ENCODE assay signal across 32 cellular contexts in the genomic region with DNA sequence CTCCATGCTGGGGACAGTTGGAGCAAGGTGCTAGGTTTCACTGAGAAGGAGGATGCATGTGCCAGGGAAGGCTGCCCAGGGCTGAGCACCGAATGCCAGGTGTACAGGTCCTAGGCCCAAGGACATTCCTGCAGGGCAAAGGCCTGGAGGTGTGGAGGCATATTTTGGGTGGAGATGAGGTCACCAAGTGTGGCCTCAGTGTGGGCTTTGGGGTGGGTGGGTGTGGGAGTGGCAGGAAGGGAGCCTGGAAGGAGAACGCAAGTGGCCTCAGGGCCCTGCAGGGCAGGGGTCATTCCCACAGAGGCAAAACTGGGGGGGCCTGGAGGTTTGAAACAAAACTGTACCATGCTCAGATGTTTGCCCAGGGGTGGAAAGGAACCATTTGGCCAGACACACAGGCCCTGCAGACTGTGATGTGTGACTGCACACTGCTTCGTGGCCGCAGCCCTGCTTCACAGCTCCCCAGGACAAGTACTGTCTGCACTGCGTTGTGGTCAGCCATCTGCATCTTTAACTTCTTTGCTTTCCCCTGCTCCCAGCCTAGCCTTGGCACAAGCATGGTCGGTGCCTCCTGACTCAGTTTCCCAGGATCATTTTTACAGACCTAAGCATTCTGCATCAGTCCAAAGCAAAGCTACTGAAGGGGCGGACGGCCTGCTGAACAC. TPM values are rescaled to one million over a fixed set of nuclear protein-coding genes. Genes with fewer than 3 reads are reported as not detected.
"Had no signal": no experiment of that assay in that cellular context is flagged by ENCODE, and none has a peak within 500 bp of the region (broad histone marks: within the 10 kb centered on the region; RNA-seq: fewer than 3 reads in every experiment).

No MANE protein-coding gene starts in this region.

- ATAC-seq: activated CD4-positive, alpha-beta T cell treated with anti-CD3 and anti-CD28 coated beads for 36 hours; activated CD4-positive, CD25-positive, alpha-beta regulatory T cell treated with anti-CD3 and anti-CD28 coated beads, Interleukin-2, amount 50 U/mL, for 24 hours; activated CD8-positive, alpha-beta memory T cell treated with anti-CD3 and anti-CD28 coated beads, Interleukin-2, amount 10 ng/mL, durations not matched to agents 7 days and 5 days; PC-3; Right ventricle myocardium inferior; WTC11 had no signal

- H3K9me3 Mint-ChIP-seq: activated CD4-positive, alpha-beta memory T cell treated with anti-CD3 and anti-CD28 coated beads, Interleukin-2, amount 10 ng/mL, durations not matched to agents 7 days and 5 days; activated naive CD4-positive, alpha-beta T cell treated with anti-CD3 and anti-CD28 coated beads, Interleukin-2, amount 10 ng/mL, durations not matched to agents 7 days and 5 days; activated naive CD8-positive, alpha-beta T cell treated with anti-CD3 and anti-CD28 coated beads for 36 hours; central memory CD8-positive, alpha-beta T cell; T-helper 1 cell treated with Interleukin-12 subunit alpha and Interleukin-12 subunit beta and Interleukin-4 antibody, amounts not matched to agents 30 μg/mL and 1 μg/mL, for 36 hours; T-helper 2 cell treated with Interferon-gamma antibody and Interleukin-4, amounts not matched to agents 5 μg/mL and 100 μg/mL, for 36 hours; WTC11 had no signal

- H3K36me3 Mint-ChIP-seq: activated naive CD4-positive, alpha-beta T cell treated with anti-CD3 and anti-CD28 coated beads, Interleukin-2, amount 10 ng/mL, durations not matched to agents 7 days and 5 days; activated naive CD8-positive, alpha-beta T cell treated with anti-CD3 and anti-CD28 coated beads for 36 hours; WTC11 had no signal

- H3K4me3 ChIP-seq: cardiac muscle cell, Peyer's patch had no signal

- H3K27ac ChIP-seq: cardiac muscle cell, Peyer's patch had no signal

- FAIRE-seq: TTC549 had no signal

- H3K9me3 ChIP-seq: Peyer's patch had no signal

- H3K4me3 Mint-ChIP-seq: activated CD4-positive, alpha-beta memory T cell treated with anti-CD3 and anti-CD28 coated beads, Interleukin-2, amount 10 ng/mL, durations not matched to agents 7 days and 5 days; activated CD4-positive, alpha-beta T cell treated with anti-CD3 and anti-CD28 coated beads for 36 hours; activated CD8-positive, alpha-beta memory T cell treated with anti-CD3 and anti-CD28 coated beads, Interleukin-2, amount 10 ng/mL, durations not matched to agents 7 days and 5 days; activated naive CD4-positive, alpha-beta T cell treated with anti-CD3 and anti-CD28 coated beads, Interleukin-2, amount 10 ng/mL, durations not matched to agents 7 days and 5 days; activated naive CD8-positive, alpha-beta T cell treated with anti-CD3 and anti-CD28 coated beads for 36 hours; central memory CD8-positive, alpha-beta T cell; T-helper 1 cell treated with Interleukin-12 subunit alpha and Interleukin-12 subunit beta and Interleukin-4 antibody, amounts not matched to agents 30 μg/mL and 1 μg/mL, for 36 hours; T-helper 2 cell treated with Interferon-gamma antibody and Interleukin-4, amounts not matched to agents 5 μg/mL and 100 μg/mL, for 36 hours; WTC11 had no signal

- H3K4me1 Mint-ChIP-seq: activated CD4-positive, alpha-beta memory T cell treated with anti-CD3 and anti-CD28 coated beads, Interleukin-2, amount 10 ng/mL, durations not matched to agents 7 days and 5 days; activated CD4-positive, alpha-beta T cell treated with anti-CD3 and anti-CD28 coated beads for 36 hours; activated CD8-positive, alpha-beta memory T cell treated with anti-CD3 and anti-CD28 coated beads, Interleukin-2, amount 10 ng/mL, durations not matched to agents 7 days and 5 days; activated naive CD8-positive, alpha-beta T cell treated with anti-CD3 and anti-CD28 coated beads for 36 hours; central memory CD8-positive, alpha-beta T cell had no signal

- DNase-seq: activated CD4-positive, alpha-beta memory T cell treated with anti-CD3 and anti-CD28 coated beads, Interleukin-2, amount 10 ng/mL, durations not matched to agents 7 days and 5 days; activated CD4-positive, alpha-beta T cell treated with anti-CD3 and anti-CD28 coated beads for 36 hours; activated CD8-positive, alpha-beta memory T cell treated with anti-CD3 and anti-CD28 coated beads for 24 hours; activated CD8-positive, alpha-beta memory T cell treated with anti-CD3 and anti-CD28 coated beads, Interleukin-2, amount 10 ng/mL, durations not matched to agents 7 days and 5 days; activated CD8-positive, alpha-beta memory T cell treated with anti-CD3 and anti-CD28 coated beads, Interleukin-2, amount 50 U/mL, for 48 hours; activated effector memory CD4-positive, alpha-beta T cell treated with Interleukin-2 at 50 U/mL for 16 hours; activated naive CD4-positive, alpha-beta T cell treated with anti-CD3 and anti-CD28 coated beads, Interleukin-2, amount 10 ng/mL, durations not matched to agents 7 days and 5 days; activated naive CD8-positive, alpha-beta T cell treated with anti-CD3 and anti-CD28 coated beads for 36 hours; activated T-cell treated with anti-CD3 and anti-CD28 coated beads, Interleukin-2, amount 50 U/mL, for 48 hours; amniotic stem cell; aorta; Karpas-422; KBM-7; NCI-H1105; NCI-H1436; NCI-H1694; NCI-H2029; NCI-H510A; NCI-H526; NCI-H748 treated with DMSO at 0.1 percent for 48 hours; NK-92 treated with Interleukin-12 subunit alpha and Interleukin-12 subunit beta, amount 100 ng/mL, for 24 hours; PC-3; Peyer's patch; RPMI8226 had no signal

- H3K27ac Mint-ChIP-seq: activated CD4-positive, alpha-beta memory T cell treated with anti-CD3 and anti-CD28 coated beads, Interleukin-2, amount 10 ng/mL, durations not matched to agents 7 days and 5 days; activated CD4-positive, alpha-beta T cell treated with anti-CD3 and anti-CD28 coated beads for 36 hours; activated CD8-positive, alpha-beta memory T cell treated with anti-CD3 and anti-CD28 coated beads, Interleukin-2, amount 10 ng/mL, durations not matched to agents 7 days and 5 days; activated naive CD4-positive, alpha-beta T cell treated with anti-CD3 and anti-CD28 coated beads, Interleukin-2, amount 10 ng/mL, durations not matched to agents 7 days and 5 days; activated naive CD8-positive, alpha-beta T cell treated with anti-CD3 and anti-CD28 coated beads for 36 hours; T-helper 1 cell treated with Interleukin-12 subunit alpha and Interleukin-12 subunit beta and Interleukin-4 antibody, amounts not matched to agents 30 μg/mL and 1 μg/mL, for 36 hours; T-helper 2 cell treated with Interferon-gamma antibody and Interleukin-4, amounts not matched to agents 5 μg/mL and 100 μg/mL, for 36 hours; WTC11 had no signal

- H3K36me3 ChIP-seq: cardiac muscle cell, Peyer's patch had no signal

- H3K27me3 ChIP-seq: Peyer's patch had no signal

RNA-seq across cellular contexts. Expression of gene PLPP4, which starts 5.1 kb away (rescaled TPM):
- total RNA-seq: activated CD4-positive, alpha-beta memory T cell treated with anti-CD3 and anti-CD28 coated beads, Interleukin-2, amount 10 ng/mL, durations not matched to agents 7 days and 5 days; activated CD4-positive, alpha-beta T cell treated with anti-CD3 and anti-CD28 coated beads for 36 hours; activated CD8-positive, alpha-beta memory T cell treated with anti-CD3 and anti-CD28 coated beads, Interleukin-2, amount 10 ng/mL, durations not matched to agents 7 days and 5 days; activated naive CD8-positive, alpha-beta T cell treated with anti-CD3 and anti-CD28 coated beads for 36 hours; aorta; Right ventricle myocardium inferior had no signal
- polyA plus RNA-seq: aorta had no signal
